In the genomic region with DNA sequence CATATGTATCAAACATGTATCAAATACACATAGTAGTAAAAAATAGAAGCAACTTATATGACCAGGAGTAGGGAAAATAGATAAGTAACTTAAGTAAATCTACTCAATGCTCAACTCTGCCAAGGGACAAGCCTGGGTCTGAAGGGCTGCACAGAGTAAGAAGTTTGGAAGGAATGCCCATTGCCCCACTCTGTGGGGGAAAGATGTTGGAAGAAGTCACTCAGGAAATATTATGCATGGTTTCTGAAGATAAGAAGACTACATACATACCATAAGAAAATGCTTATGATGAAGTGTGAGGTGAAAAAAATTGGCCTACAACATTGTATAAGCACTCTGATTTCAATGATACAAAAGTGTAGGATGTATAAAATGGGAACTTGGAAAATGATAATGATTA, we compare ENCODE assay signal across 18 cellular contexts. TPM values are rescaled to one million over a fixed set of nuclear protein-coding genes. Genes with fewer than 3 reads are reported as not detected.
DNase-seq lines count a peak whose midpoint lies in the region; ATAC-seq and TF ChIP-seq lines count a peak whose summit lies in the region.
"Had no signal": no experiment of that assay in that cellular context is flagged by ENCODE, and none has a peak within 500 bp of the region (broad histone marks: within the 10 kb centered on the region; RNA-seq: fewer than 3 reads in every experiment).

No MANE protein-coding gene starts in this region.

- CTCF ChIA-PET in SK-N-SH (lab: Yijun Ruan, JAX) = no interaction called here

- no peaks in the 10 kb centered on the region for H3K36me3 ChIP-seq in SK-N-SH (replicated peaks in 1 of 2; ENCODE audit: control insufficient read depth in 1 of 2, insufficient read depth in 2 of 2, low read length in 1 of 2)
- H3K36me3 ChIP-seq: BLaER1 had no signal

- POLR2A ChIA-PET in SK-N-SH (lab: Yijun Ruan, JAX) = no interaction called here

- peaks cover 8 to 29% of the 10 kb centered on the region in 2 experiments for H3K4me1 ChIP-seq in SK-N-SH (ENCODE audit: control insufficient read depth in 1 of 2, insufficient read depth in 2 of 2, low read depth in 1 of 2, low read length in 1 of 2)

- no peak overlapping the region for H3K4me2 ChIP-seq in SK-N-SH
- H3K4me2 ChIP-seq: BLaER1 had no signal

- H3K9me3 ChIP-seq in SK-N-SH = no peaks in the 10 kb centered on the region

- DNase-seq in SK-N-SH (no peak), NCI-H226 (peak; percentile 37), chondrocyte (ENCODE audit: low spot score) (no peak), germinal center (ENCODE audit: low spot score) (no peak)
- DNase-seq in central memory CD4-positive, alpha-beta T cell = no peak
- DNase-seq: 8988T; CD4-positive, alpha-beta memory T cell; DMS153; DMS79; GDM1; GM23248; HCEC 1CT had no signal

- peaks cover under 1% of the 10 kb centered on the region for H3K9me3 Mint-ChIP-seq in chondrocyte (ENCODE audit: low read depth)
- H3K9me3 Mint-ChIP-seq in nephron = peaks cover under 1% of the 10 kb centered on the region

- no peak overlapping the region for H3K27ac ChIP-seq in SK-N-SH (ENCODE audit: low read depth in 2 of 2, low read length in 1 of 2)
- H3K27ac ChIP-seq: BLaER1, GM23248, HL-60 had no signal

- no peak for ATAC-seq in SK-N-SH treated with all-trans-retinoic acid at 6 μM for 48 hours

- no peak for TF ChIP-seq RAD21 in SK-N-SH (IDR thresholded peaks at IDR 0.05; ENCODE audit: low read length)

- no peak overlapping the region for H3K4me3 ChIP-seq in SK-N-SH (ENCODE audit: low read depth in 2 of 2, low read length in 1 of 2)
- H3K4me3 ChIP-seq: BLaER1, GM23248 had no signal

- H3K27me3 Mint-ChIP-seq in chondrocyte (ENCODE audit: low read depth) (no peaks in the 10 kb centered on the region), nephron (ENCODE audit: low read depth) (no peaks in the 10 kb centered on the region)

- H2AFZ ChIP-seq in SK-N-SH (ENCODE audit: low read depth) = peak overlapping the region; percentile 8; the same call in 1 of the 2 replicates
- H2AFZ ChIP-seq: GM23248 had no signal

- H3K79me2 ChIP-seq in SK-N-SH (ENCODE audit: insufficient read depth) = no peaks in the 10 kb centered on the region

- H3K9ac ChIP-seq in SK-N-SH = no peak overlapping the region
- H3K9ac ChIP-seq: BLaER1, GM23248 had no signal

- peaks cover 45% of the 10 kb centered on the region for H3K4me1 Mint-ChIP-seq in chondrocyte (ENCODE audit: low read depth)
- peaks cover 46% of the 10 kb centered on the region for H3K4me1 Mint-ChIP-seq in nephron
- H3K4me1 Mint-ChIP-seq: CD14-positive monocyte; CD4-positive, alpha-beta memory T cell had no signal

- H3F3A ChIP-seq in SK-N-SH (replicated peaks; ENCODE audit: insufficient read depth) = peaks cover 17% of the 10 kb centered on the region

- no peak for TF ChIP-seq EP300 in SK-N-SH (IDR thresholded peaks at IDR 0.05; ENCODE audit: borderline replicate concordance in 1 of 2, low read depth in 1 of 2, low read length in 1 of 2)

- H3K4me3 Mint-ChIP-seq in chondrocyte (ENCODE audit: unreplicated experiment) = no peak overlapping the region
- H3K4me3 Mint-ChIP-seq in nephron = no peak overlapping the region
- H3K4me3 Mint-ChIP-seq: CD14-positive monocyte; CD4-positive, alpha-beta memory T cell had no signal

- TF ChIP-seq CTCF in SK-N-SH (IDR thresholded peaks at IDR 0.05) (no peak), chondrocyte (IDR thresholded peaks at IDR 0.05) (no peak), nephron (IDR thresholded peaks at IDR 0.05; ENCODE audit: unreplicated experiment in 3 of 3) (no peak)

- H4K20me1 ChIP-seq in SK-N-SH (ENCODE audit: insufficient read depth) = no peaks in the 10 kb centered on the region
- H4K20me1 ChIP-seq: BLaER1 had no signal

- H3K9me2 ChIP-seq in SK-N-SH = no peaks in the 10 kb centered on the region

- H3K27ac Mint-ChIP-seq in chondrocyte (ENCODE audit: unreplicated experiment) (peak overlapping the region; percentile 55), nephron (peak overlapping the region in 2 of 3 experiments; percentile 56 to 57)
- H3K27ac Mint-ChIP-seq: CD14-positive monocyte; CD4-positive, alpha-beta memory T cell had no signal

- no peaks in the 10 kb centered on the region for H3K27me3 ChIP-seq in SK-N-SH (ENCODE audit: insufficient read depth)
- H3K27me3 ChIP-seq: BLaER1 had no signal

- H3K36me3 Mint-ChIP-seq in chondrocyte (ENCODE audit: low read depth) (no peaks in the 10 kb centered on the region), nephron (ENCODE audit: low read depth) (peaks cover under 1% of the 10 kb centered on the region)
- H3K36me3 Mint-ChIP-seq: CD14-positive monocyte; CD4-positive, alpha-beta memory T cell had no signal

TF ChIP-seq in SK-N-SH, 30 proteins besides CTCF, POLR2A, EP300 and RAD21:
- TF ChIP-seq TCF12 (IDR thresholded peaks at IDR 0.05) (no peak), FOXM1 (IDR thresholded peaks at IDR 0.05; ENCODE audit: low read depth) (no peak), YY1 (IDR thresholded peaks at IDR 0.05; ENCODE audit: low read depth) (no peak), RFX5 (IDR thresholded peaks at IDR 0.05; ENCODE audit: low read length) (no peak), SIN3A (IDR thresholded peaks at IDR 0.05; ENCODE audit: borderline replicate concordance, low read depth, low read length) (no peak)
- TF ChIP-seq, protein P1, sequence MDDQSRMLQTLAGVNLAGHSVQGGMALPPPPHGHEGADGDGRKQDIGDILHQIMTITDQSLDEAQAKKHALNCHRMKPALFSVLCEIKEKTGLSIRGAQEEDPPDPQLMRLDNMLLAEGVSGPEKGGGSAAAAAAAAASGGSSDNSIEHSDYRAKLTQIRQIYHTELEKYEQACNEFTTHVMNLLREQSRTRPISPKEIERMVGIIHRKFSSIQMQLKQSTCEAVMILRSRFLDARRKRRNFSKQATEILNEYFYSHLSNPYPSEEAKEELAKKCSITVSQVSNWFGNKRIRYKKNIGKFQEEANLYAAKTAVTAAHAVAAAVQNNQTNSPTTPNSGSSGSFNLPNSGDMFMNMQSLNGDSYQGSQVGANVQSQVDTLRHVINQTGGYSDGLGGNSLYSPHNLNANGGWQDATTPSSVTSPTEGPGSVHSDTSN (IDR thresholded peaks at IDR 0.05) = no peak
- TF ChIP-seq, protein P2, sequence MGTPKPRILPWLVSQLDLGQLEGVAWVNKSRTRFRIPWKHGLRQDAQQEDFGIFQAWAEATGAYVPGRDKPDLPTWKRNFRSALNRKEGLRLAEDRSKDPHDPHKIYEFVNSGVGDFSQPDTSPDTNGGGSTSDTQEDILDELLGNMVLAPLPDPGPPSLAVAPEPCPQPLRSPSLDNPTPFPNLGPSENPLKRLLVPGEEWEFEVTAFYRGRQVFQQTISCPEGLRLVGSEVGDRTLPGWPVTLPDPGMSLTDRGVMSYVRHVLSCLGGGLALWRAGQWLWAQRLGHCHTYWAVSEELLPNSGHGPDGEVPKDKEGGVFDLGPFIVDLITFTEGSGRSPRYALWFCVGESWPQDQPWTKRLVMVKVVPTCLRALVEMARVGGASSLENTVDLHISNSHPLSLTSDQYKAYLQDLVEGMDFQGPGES (IDR thresholded peaks at IDR 0.05; ENCODE audit: low read depth, low read length) = no peak

TF ChIP-seq in SK-N-SH treated with all-trans-retinoic acid at 6 μM for 48 hours, 23 proteins besides CTCF, POLR2A, EP300 and RAD21:
- TF ChIP-seq ZNF8 (CRISPR knock-in tag; IDR thresholded peaks at IDR 0.05) = no peak
- no peak for TF ChIP-seq ARNTL (CRISPR knock-in tag; IDR thresholded peaks at IDR 0.05; ENCODE audit: borderline replicate concordance, low read depth)
- TF ChIP-seq TCF4 (CRISPR knock-in tag; IDR thresholded peaks at IDR 0.05; ENCODE audit: borderline replicate concordance) = no peak
- no peak for TF ChIP-seq TSHZ2 (CRISPR knock-in tag; IDR thresholded peaks at IDR 0.05)
- no peak for TF ChIP-seq ZNF70 (CRISPR knock-in tag; IDR thresholded peaks at IDR 0.05)
- TF ChIP-seq OSR1 (CRISPR knock-in tag; IDR thresholded peaks at IDR 0.05) = no peak
- no peak for TF ChIP-seq GLIS3 (CRISPR knock-in tag; IDR thresholded peaks at IDR 0.05)

RNA-seq across cellular contexts. Expression of gene LAMB4, which starts 54.0 kb away (rescaled TPM):
- 0.24 and 0.36 TPM in 2 replicates for polyA plus RNA-seq in SK-N-SH (2012; rRNA removed)
- 0.26 and 0.35 TPM in 2 replicates for polyA plus RNA-seq in SK-N-SH (2012; cell fraction: cytosol; rRNA removed)
- polyA plus RNA-seq in SK-N-SH (2012; cell fraction: nucleus; rRNA removed) = 0.21 and 0.30 TPM in 2 replicates
- total RNA-seq in chondrocyte = 0.15 TPM in 1 of 3 replicates, not detected in the others
- total RNA-seq: CD4-positive, alpha-beta memory T cell; Daoy; GM23248 had no signal
- polyA plus RNA-seq: CD14-positive monocyte; CD4-positive, alpha-beta memory T cell had no signal
